Comparison of ENCODE assay signal across 30 cellular contexts in genomic region chr5:103422756-103423155, GRCh38.
"Had no signal": no experiment of that assay in that cellular context is flagged by ENCODE, and none has a peak within 500 bp of the region (broad histone marks: within the 10 kb centered on the region; RNA-seq: fewer than 3 reads in every experiment).

No MANE protein-coding gene starts in this region.

- H3K27ac ChIP-seq: body of pancreas, colonic mucosa, epithelial cell of prostate, esophagus squamous epithelium, gastroesophageal sphincter, heart right ventricle had no signal

- H3K36me3 ChIP-seq: colonic mucosa, esophagus squamous epithelium, gastroesophageal sphincter, heart right ventricle had no signal

- H3K4me1 Mint-ChIP-seq: activated CD4-positive, alpha-beta T cell treated with anti-CD3 and anti-CD28 coated beads for 36 hours; activated CD4-positive, alpha-beta T cell treated with anti-CD3 and anti-CD28 coated beads, Interleukin-2, amount 10 ng/mL, durations not matched to agents 24 days and 14 days; activated T-helper 17 cell treated with anti-CD3 and anti-CD28 coated beads, Interleukin-2, amount 50 U/mL, for 72 hours; T-helper 17 cell had no signal

- H3K4me1 ChIP-seq: colonic mucosa, esophagus squamous epithelium, gastroesophageal sphincter, heart right ventricle had no signal

- ATAC-seq: activated CD4-positive, alpha-beta T cell treated with anti-CD3 and anti-CD28 coated beads for 36 hours; activated CD8-positive, alpha-beta T cell treated with anti-CD3 and anti-CD28 coated beads, Interleukin-2, amount 10 ng/mL, durations not matched to agents 7 days and 5 days; activated T-helper 17 cell treated with anti-CD3 and anti-CD28 coated beads, Interleukin-2, amount 50 U/mL, for 72 hours; body of pancreas; gastroesophageal sphincter; heart right ventricle; T-helper 17 cell had no signal

- H3K4me3 Mint-ChIP-seq: activated CD4-positive, alpha-beta memory T cell treated with anti-CD3 and anti-CD28 coated beads for 36 hours; activated CD4-positive, alpha-beta T cell treated with anti-CD3 and anti-CD28 coated beads for 36 hours; activated CD4-positive, alpha-beta T cell treated with anti-CD3 and anti-CD28 coated beads, Interleukin-2, amount 10 ng/mL, durations not matched to agents 24 days and 14 days; activated CD8-positive, alpha-beta T cell treated with anti-CD3 and anti-CD28 coated beads, Interleukin-2, amount 10 ng/mL, durations not matched to agents 7 days and 5 days; activated naive CD8-positive, alpha-beta T cell; activated T-cell treated with anti-CD3 and anti-CD28 coated beads, Interleukin-2, amount 50 U/mL, for 24 hours; activated T-helper 17 cell treated with anti-CD3 and anti-CD28 coated beads, Interleukin-2, amount 50 U/mL, for 72 hours; T-helper 17 cell; T-helper 2 cell treated with Interferon-gamma antibody and Interleukin-4, amounts not matched to agents 5 μg/mL and 100 μg/mL, for 36 hours had no signal

- H3K27ac Mint-ChIP-seq: activated CD4-positive, alpha-beta memory T cell treated with anti-CD3 and anti-CD28 coated beads for 36 hours; activated CD4-positive, alpha-beta T cell treated with anti-CD3 and anti-CD28 coated beads for 36 hours; activated CD4-positive, alpha-beta T cell treated with anti-CD3 and anti-CD28 coated beads, Interleukin-2, amount 10 ng/mL, durations not matched to agents 24 days and 14 days; activated CD8-positive, alpha-beta T cell treated with anti-CD3 and anti-CD28 coated beads, Interleukin-2, amount 10 ng/mL, durations not matched to agents 7 days and 5 days; activated naive CD8-positive, alpha-beta T cell; activated T-cell treated with anti-CD3 and anti-CD28 coated beads, Interleukin-2, amount 50 U/mL, for 24 hours; activated T-helper 17 cell treated with anti-CD3 and anti-CD28 coated beads, Interleukin-2, amount 50 U/mL, for 72 hours; T-helper 17 cell; T-helper 2 cell treated with Interferon-gamma antibody and Interleukin-4, amounts not matched to agents 5 μg/mL and 100 μg/mL, for 36 hours had no signal

- H3K9me3 ChIP-seq: body of pancreas, colonic mucosa, esophagus squamous epithelium, gastroesophageal sphincter, heart right ventricle had no signal

- DNase-seq: activated CD4-positive, alpha-beta memory T cell treated with anti-CD3 and anti-CD28 coated beads for 36 hours; activated CD4-positive, alpha-beta T cell treated with anti-CD3 and anti-CD28 coated beads for 36 hours; activated CD4-positive, alpha-beta T cell treated with anti-CD3 and anti-CD28 coated beads, Interleukin-2, amount 10 ng/mL, durations not matched to agents 24 days and 14 days; activated CD4-positive, CD25-positive, alpha-beta regulatory T cell; activated CD4-positive, CD25-positive, alpha-beta regulatory T cell treated with anti-CD3 and anti-CD28 coated beads, Interleukin-2, amount 50 U/mL, for 72 hours; activated CD8-positive, alpha-beta memory T cell treated with anti-CD3 and anti-CD28 coated beads, Interleukin-2, amount 50 U/mL, for 48 hours; activated CD8-positive, alpha-beta T cell treated with anti-CD3 and anti-CD28 coated beads, Interleukin-2, amount 10 ng/mL, durations not matched to agents 7 days and 5 days; activated effector memory CD4-positive, alpha-beta T cell treated with Interleukin-2 at 50 U/mL for 16 hours; activated gamma-delta T cell treated with Interleukin-2 at 50 U/mL for 16 hours; activated naive CD4-positive, alpha-beta T cell treated with anti-CD3 and anti-CD28 coated beads, Interleukin-2, amount 50 U/mL, for 16 hours; activated naive CD4-positive, alpha-beta T cell treated with Interleukin-2 at 50 U/mL for 16 hours; activated T-cell treated with anti-CD3 and anti-CD28 coated beads for 4 hours; activated T-cell treated with anti-CD3 and anti-CD28 coated beads, Interleukin-2, amount 50 U/mL, for 24 hours; amniotic stem cell; aorta; body of pancreas; caudate nucleus; colonic mucosa; effector CD8-positive, alpha-beta T cell; esophagus squamous epithelium; foreskin melanocyte; heart right ventricle; T-helper 1 cell; T-helper 17 cell; T1000 had no signal

- H3K4me3 ChIP-seq: body of pancreas, colonic mucosa, esophagus squamous epithelium, gastroesophageal sphincter, heart right ventricle had no signal

- H3K36me3 Mint-ChIP-seq: activated CD4-positive, alpha-beta memory T cell treated with anti-CD3 and anti-CD28 coated beads for 36 hours; activated naive CD8-positive, alpha-beta T cell had no signal

- H3K9me3 Mint-ChIP-seq: activated CD4-positive, alpha-beta memory T cell treated with anti-CD3 and anti-CD28 coated beads for 36 hours; activated CD4-positive, alpha-beta T cell treated with anti-CD3 and anti-CD28 coated beads, Interleukin-2, amount 10 ng/mL, durations not matched to agents 24 days and 14 days; activated T-cell treated with anti-CD3 and anti-CD28 coated beads, Interleukin-2, amount 50 U/mL, for 24 hours; activated T-helper 17 cell treated with anti-CD3 and anti-CD28 coated beads, Interleukin-2, amount 50 U/mL, for 72 hours; T-helper 2 cell treated with Interferon-gamma antibody and Interleukin-4, amounts not matched to agents 5 μg/mL and 100 μg/mL, for 36 hours had no signal

- H3K27me3 ChIP-seq: body of pancreas, colonic mucosa, esophagus squamous epithelium, gastroesophageal sphincter, heart right ventricle had no signal
